ENCODE assay signal across 24 cellular contexts in genomic region chr1:35475356-35475755, GRCh38.
"Had no signal": no experiment of that assay in that cellular context is flagged by ENCODE, and none has a peak within 500 bp of the region (broad histone marks: within the 10 kb centered on the region; RNA-seq: fewer than 3 reads in every experiment).

No MANE protein-coding gene starts in this region.

- H3K4me1 ChIP-seq: breast epithelium, pancreas, psoas muscle, right lobe of liver, transverse colon, vagina had no signal

- H3K4me1 Mint-ChIP-seq: activated B cell treated with CpG ODN at 0.5 μM for 24 hours; activated naive CD4-positive, alpha-beta T cell treated with anti-CD3 and anti-CD28 coated beads, Interleukin-2, amount 50 U/mL, for 24 hours; central memory CD8-positive, alpha-beta T cell; natural killer cell; stimulated activated memory B cell treated with anti-CD40 and anti-IgM and Interleukin-4, amounts not matched to agents 10 μg/mL and 1 μg/mL and 100 μg/mL, for 72 hours had no signal

- H3K27ac ChIP-seq: breast epithelium, coronary artery, epithelial cell of prostate, pancreas, psoas muscle, right lobe of liver, transverse colon, vagina had no signal

- H3K4me2 ChIP-seq: smooth muscle cell had no signal

- DNase-seq: activated B cell treated with CpG ODN at 0.5 μM for 24 hours; activated CD4-positive, alpha-beta T cell treated with anti-CD3 and anti-CD28 coated beads, Interleukin-2, amount 10 ng/mL, durations not matched to agents 24 days and 14 days; activated CD8-positive, alpha-beta memory T cell treated with anti-CD3 and anti-CD28 coated beads, Interleukin-2, amount 10 ng/mL, durations not matched to agents 7 days and 5 days; activated CD8-positive, alpha-beta T cell treated with anti-CD3 and anti-CD28 coated beads for 36 hours; activated gamma-delta T cell treated with Interleukin-2 at 50 U/mL for 16 hours; activated T-cell treated with anti-CD3 and anti-CD28 coated beads for 4 hours; foreskin fibroblast; natural killer cell; pancreas; psoas muscle; right lobe of liver; stimulated activated CD4-positive, alpha-beta T cell treated with anti-CD3 and anti-CD28 coated beads, Interleukin-15, amount 100 ng/mL, for 24 hours; T-helper 1 cell; transverse colon had no signal

- H3K27me3 ChIP-seq: breast epithelium, pancreas, right lobe of liver, transverse colon, vagina had no signal

- ATAC-seq: activated CD8-positive, alpha-beta memory T cell treated with anti-CD3 and anti-CD28 coated beads, Interleukin-2, amount 10 ng/mL, durations not matched to agents 7 days and 5 days; activated CD8-positive, alpha-beta T cell treated with anti-CD3 and anti-CD28 coated beads for 36 hours; left lobe of liver; natural killer cell; pancreas; psoas muscle; right lobe of liver; stimulated activated memory B cell treated with anti-CD40 and anti-IgM and Interleukin-4, amounts not matched to agents 10 μg/mL and 1 μg/mL and 100 μg/mL, for 72 hours had no signal

- H3K27ac Mint-ChIP-seq: activated B cell treated with CpG ODN at 0.5 μM for 24 hours; activated CD4-positive, alpha-beta T cell treated with anti-CD3 and anti-CD28 coated beads, Interleukin-2, amount 10 ng/mL, durations not matched to agents 24 days and 14 days; activated CD8-positive, alpha-beta memory T cell treated with anti-CD3 and anti-CD28 coated beads, Interleukin-2, amount 10 ng/mL, durations not matched to agents 7 days and 5 days; activated CD8-positive, alpha-beta T cell treated with anti-CD3 and anti-CD28 coated beads for 36 hours; activated naive CD4-positive, alpha-beta T cell treated with anti-CD3 and anti-CD28 coated beads, Interleukin-2, amount 50 U/mL, for 24 hours; natural killer cell; stimulated activated memory B cell treated with anti-CD40 and anti-IgM and Interleukin-4, amounts not matched to agents 10 μg/mL and 1 μg/mL and 100 μg/mL, for 72 hours had no signal

- FAIRE-seq: pancreas had no signal

- H3K36me3 ChIP-seq: breast epithelium had no signal

- H3K27me3 Mint-ChIP-seq: activated B cell treated with CpG ODN at 0.5 μM for 24 hours; activated CD4-positive, alpha-beta T cell treated with anti-CD3 and anti-CD28 coated beads, Interleukin-2, amount 10 ng/mL, durations not matched to agents 24 days and 14 days; activated CD8-positive, alpha-beta memory T cell treated with anti-CD3 and anti-CD28 coated beads, Interleukin-2, amount 10 ng/mL, durations not matched to agents 7 days and 5 days; activated CD8-positive, alpha-beta T cell treated with anti-CD3 and anti-CD28 coated beads for 36 hours; activated naive CD4-positive, alpha-beta T cell treated with anti-CD3 and anti-CD28 coated beads, Interleukin-2, amount 50 U/mL, for 24 hours; central memory CD8-positive, alpha-beta T cell; stimulated activated memory B cell treated with anti-CD40 and anti-IgM and Interleukin-4, amounts not matched to agents 10 μg/mL and 1 μg/mL and 100 μg/mL, for 72 hours had no signal

- H3K4me3 Mint-ChIP-seq: activated B cell treated with CpG ODN at 0.5 μM for 24 hours; activated CD4-positive, alpha-beta T cell treated with anti-CD3 and anti-CD28 coated beads, Interleukin-2, amount 10 ng/mL, durations not matched to agents 24 days and 14 days; activated CD8-positive, alpha-beta memory T cell treated with anti-CD3 and anti-CD28 coated beads, Interleukin-2, amount 10 ng/mL, durations not matched to agents 7 days and 5 days; activated CD8-positive, alpha-beta T cell treated with anti-CD3 and anti-CD28 coated beads for 36 hours; activated naive CD4-positive, alpha-beta T cell treated with anti-CD3 and anti-CD28 coated beads, Interleukin-2, amount 50 U/mL, for 24 hours; central memory CD8-positive, alpha-beta T cell; natural killer cell; stimulated activated memory B cell treated with anti-CD40 and anti-IgM and Interleukin-4, amounts not matched to agents 10 μg/mL and 1 μg/mL and 100 μg/mL, for 72 hours had no signal

- H3K4me3 ChIP-seq: breast epithelium, coronary artery, lung, pancreas, psoas muscle, right lobe of liver, smooth muscle cell, transverse colon, vagina had no signal

- H3K9me3 ChIP-seq: breast epithelium, pancreas, psoas muscle, right lobe of liver, transverse colon, vagina had no signal

- H3K9me3 Mint-ChIP-seq: activated B cell treated with CpG ODN at 0.5 μM for 24 hours; activated CD4-positive, alpha-beta T cell treated with anti-CD3 and anti-CD28 coated beads, Interleukin-2, amount 10 ng/mL, durations not matched to agents 24 days and 14 days; activated CD8-positive, alpha-beta T cell treated with anti-CD3 and anti-CD28 coated beads for 36 hours; activated naive CD4-positive, alpha-beta T cell treated with anti-CD3 and anti-CD28 coated beads, Interleukin-2, amount 50 U/mL, for 24 hours; central memory CD8-positive, alpha-beta T cell; natural killer cell; stimulated activated memory B cell treated with anti-CD40 and anti-IgM and Interleukin-4, amounts not matched to agents 10 μg/mL and 1 μg/mL and 100 μg/mL, for 72 hours had no signal
